In the genomic region with DNA sequence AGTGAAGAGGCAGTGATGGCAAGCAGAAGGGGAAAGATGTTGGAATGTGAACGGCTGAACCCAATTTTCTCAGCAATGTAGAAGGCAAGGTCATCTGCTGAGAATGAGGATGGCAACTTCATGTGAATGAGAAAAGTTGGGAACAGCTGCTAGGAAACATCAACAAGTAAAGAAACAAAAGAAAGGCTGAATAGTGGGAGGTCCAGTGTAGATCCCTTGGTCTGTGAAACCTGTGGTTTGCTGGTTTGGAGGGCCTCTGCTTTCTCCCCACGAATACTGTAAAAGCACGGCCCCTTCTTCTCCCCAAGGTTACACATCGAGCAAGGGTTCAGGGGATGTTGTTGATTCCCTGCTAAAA, we compare ENCODE assay signal across 31 cellular contexts. TPM values are rescaled to one million over a fixed set of nuclear protein-coding genes. Genes with fewer than 3 reads are reported as not detected.
DNase-seq lines count a peak whose midpoint lies in the region; TF ChIP-seq lines count a peak whose summit lies in the region.
"Had no signal": no experiment of that assay in that cellular context is flagged by ENCODE, and none has a peak within 500 bp of the region (broad histone marks: within the 10 kb centered on the region; RNA-seq: fewer than 3 reads in every experiment).

No MANE protein-coding gene starts in this region.

- no peak overlapping the region for H3K18ac ChIP-seq in mesendoderm (ENCODE audit: low read length)

- no peak overlapping the region for H4K8ac ChIP-seq in mesendoderm (ENCODE audit: low read depth, low read length)

- TF ChIP-seq POLR2A in transverse colon (IDR thresholded peaks at IDR 0.05), result no peak

- in situ Hi-C loops in transverse colon (cut with MboI; ENCODE audit: low pct_ligation_motif_present in 1 of 4, low pct_unique_long_range_greater_than_20kb in 1 of 4, low sequenced_read_pairs in 3 of 4), result no loop called here

- no peak for TF ChIP-seq EP300 in transverse colon (IDR thresholded peaks at IDR 0.05; ENCODE audit: low read depth)

- no peak overlapping the region for H3K23ac ChIP-seq in mesendoderm (ENCODE audit: low read length)

- no CpG with 5 or more reads among the region's 4 CpGs for WGBS in mesendoderm (ENCODE audit: extremely low coverage, insufficient coverage, low lambda C conversion rate)
- 58 to 64% methylated on average over 4 of the region's 4 CpGs for WGBS in transverse colon (ENCODE audit: low coverage in 1 of 2), 2 donors

- DNase-seq in LHCN-M2 (ENCODE audit: low read depth) (peak; percentile 78), mesendoderm (peak; percentile 55), transverse colon (no peak), glutamatergic neuron (no peak), mucosa of gallbladder (ENCODE audit: low spot score) (no peak), T1000 (lab: John Stamatoyannopoulos, UW) (no peak)
- DNase-seq: 8988T; activated CD4-positive, alpha-beta T cell treated with anti-CD3 and anti-CD28 coated beads, Interleukin-2, amount 50 U/mL, for 48 hours; activated CD4-positive, CD25-positive, alpha-beta regulatory T cell treated with anti-CD3 and anti-CD28 coated beads, Interleukin-2, amount 50 U/mL, for 72 hours; activated naive CD4-positive, alpha-beta T cell; brain microvascular endothelial cell; Calu3; CD4-positive, CD25-positive, alpha-beta regulatory T cell; cerebellar nuclear complex; DMS79; GDM1; KG1; kidney; MM.1S; NCI-H2029 treated with DMSO at 0.1 percent for 48 hours; NCI-H524 treated with DMSO at 0.1 percent for 48 hours; ovary; PC-3; T-helper 17 cell; upper lobe of left lung had no signal

- no peaks in the 10 kb centered on the region for H3K36me3 Mint-ChIP-seq in dendritic cell treated with granulocyte-macrophage colony-stimulating factor and Interleukin-4, amounts not matched to agents 40 ng/mL and 50 ng/mL, for 4 days (ENCODE audit: low read depth)
- H3K36me3 Mint-ChIP-seq in glutamatergic neuron (ENCODE audit: unreplicated experiment), result no peaks in the 10 kb centered on the region
- H3K36me3 Mint-ChIP-seq: stimulated activated memory B cell treated with anti-CD40 and anti-IgM and Interleukin-4, amounts not matched to agents 10 μg/mL and 1 μg/mL and 100 μg/mL, for 72 hours had no signal

- no peaks in the 10 kb centered on the region for H3K9me3 ChIP-seq in transverse colon
- H3K9me3 ChIP-seq: ovary, upper lobe of left lung had no signal

- H3K4me1 ChIP-seq in ACC112 (ENCODE audit: control insufficient read depth, insufficient read depth, low read length, unreplicated experiment) (peaks cover 62% of the 10 kb centered on the region), mesendoderm (ENCODE audit: control insufficient read depth, low read depth, low read length) (peaks cover 32% of the 10 kb centered on the region), transverse colon (peaks cover 0 to 3% (median under 1%) of the 10 kb centered on the region in 4 donors)

- no peak overlapping the region for H4K5ac ChIP-seq in mesendoderm (ENCODE audit: low read length)

- peak overlapping the region; percentile 38 for H3K4me3 Mint-ChIP-seq in dendritic cell treated with granulocyte-macrophage colony-stimulating factor and Interleukin-4, amounts not matched to agents 40 ng/mL and 50 ng/mL, for 4 days
- H3K4me3 Mint-ChIP-seq in glutamatergic neuron (ENCODE audit: unreplicated experiment), result no peak overlapping the region
- H3K4me3 Mint-ChIP-seq: nephron; stimulated activated memory B cell treated with anti-CD40 and anti-IgM and Interleukin-4, amounts not matched to agents 10 μg/mL and 1 μg/mL and 100 μg/mL, for 72 hours; T-helper 17 cell had no signal

- H3K4me2 ChIP-seq in mesendoderm (ENCODE audit: low read length), result no peak overlapping the region

- H3K36me3 ChIP-seq in ACC112 (ENCODE audit: insufficient read depth, low read length) (no peaks in the 10 kb centered on the region), mesendoderm (ENCODE audit: control insufficient read depth, insufficient read depth, low read length) (no peaks in the 10 kb centered on the region), transverse colon (no peaks in the 10 kb centered on the region)
- H3K36me3 ChIP-seq: brain microvascular endothelial cell, ovary, upper lobe of left lung had no signal

- no peaks in the 10 kb centered on the region for H3K27me3 ChIP-seq in ACC112 (ENCODE audit: insufficient read depth, low read length)
- no peaks in the 10 kb centered on the region for H3K27me3 ChIP-seq in mesendoderm (ENCODE audit: insufficient read depth, low read length, poor library complexity)
- H3K27me3 ChIP-seq in transverse colon, result no peaks in the 10 kb centered on the region
- H3K27me3 ChIP-seq: brain microvascular endothelial cell, ovary, upper lobe of left lung had no signal

- TF ChIP-seq CTCF in transverse colon (IDR thresholded peaks at IDR 0.05) (no peak), glutamatergic neuron (IDR thresholded peaks at IDR 0.05; ENCODE audit: partially characterized antibody, unreplicated experiment) (no peak)

- peak overlapping the region; percentile 37 for H2BK5ac ChIP-seq in mesendoderm (ENCODE audit: low read length)

- peak overlapping the region; percentile 81 for H2AFZ ChIP-seq in ACC112 (ENCODE audit: low read length, unreplicated experiment)

- peak overlapping the region; percentile 8 for H3K9ac ChIP-seq in mesendoderm (ENCODE audit: low read length)

- peaks cover 19% of the 10 kb centered on the region for H3K79me2 ChIP-seq in ACC112 (ENCODE audit: control insufficient read depth, insufficient read depth, low read length, unreplicated experiment)
- H3K79me2 ChIP-seq in mesendoderm (ENCODE audit: control insufficient read depth, insufficient read depth, low read length), result no peaks in the 10 kb centered on the region

- H3K27ac Mint-ChIP-seq in dendritic cell treated with granulocyte-macrophage colony-stimulating factor and Interleukin-4, amounts not matched to agents 40 ng/mL and 50 ng/mL, for 4 days, result peak overlapping the region; percentile 23
- no peak overlapping the region for H3K27ac Mint-ChIP-seq in glutamatergic neuron (ENCODE audit: unreplicated experiment)
- H3K27ac Mint-ChIP-seq: stimulated activated memory B cell treated with anti-CD40 and anti-IgM and Interleukin-4, amounts not matched to agents 10 μg/mL and 1 μg/mL and 100 μg/mL, for 72 hours; T-helper 17 cell had no signal

- H2BK120ac ChIP-seq in mesendoderm (ENCODE audit: low read depth, low read length), result no peak overlapping the region

- H3K27ac ChIP-seq in ACC112 (ENCODE audit: low read depth, low read length) (0 out of 2 replicates have a peak overlapping the region, but pooled peaks have one; percentile 35), mesendoderm (ENCODE audit: low read depth, low read length) (no peak overlapping the region), transverse colon (no peak overlapping the region)
- H3K27ac ChIP-seq: brain microvascular endothelial cell, ovary, upper lobe of left lung had no signal

- H3K4me3 ChIP-seq in ACC112 (ENCODE audit: low read depth, low read length) (0 out of 2 replicates have a peak overlapping the region, but pooled peaks have one; percentile 64), mesendoderm (ENCODE audit: low read length) (no peak overlapping the region), transverse colon (no peak overlapping the region)
- H3K4me3 ChIP-seq: ovary, skin epidermis, upper lobe of left lung had no signal

- intact Hi-C loops in dendritic cell treated with granulocyte-macrophage colony-stimulating factor and Interleukin-4, amounts not matched to agents 40 ng/mL and 50 ng/mL, for 4 days (cut with micrococcal nuclease), result no loop called here
- intact Hi-C loops in transverse colon (cut with DNase I; ENCODE audit: low total_unique reads), result loop anchor here (5.0 kb wide), 1 partner anchor 1188 kb away; no protein-coding TSS in a partner anchor

- peak overlapping the region; percentile 71 for H2AK5ac ChIP-seq in mesendoderm (ENCODE audit: low read length)

- H3K79me1 ChIP-seq in mesendoderm (ENCODE audit: low read length), result no peaks in the 10 kb centered on the region

- H3K4ac ChIP-seq in mesendoderm (ENCODE audit: low read depth, low read length), result no peak overlapping the region

- H3K27me3 Mint-ChIP-seq in dendritic cell treated with granulocyte-macrophage colony-stimulating factor and Interleukin-4, amounts not matched to agents 40 ng/mL and 50 ng/mL, for 4 days, result no peaks in the 10 kb centered on the region
- peaks cover 3% of the 10 kb centered on the region for H3K27me3 Mint-ChIP-seq in glutamatergic neuron (ENCODE audit: unreplicated experiment)
- H3K27me3 Mint-ChIP-seq: CD4-positive, CD25-positive, alpha-beta regulatory T cell; T-helper 17 cell had no signal

- H3K56ac ChIP-seq in mesendoderm (ENCODE audit: low read length), result peak overlapping the region; percentile 57

- no peak overlapping the region for H2BK15ac ChIP-seq in mesendoderm (replicated peaks; ENCODE audit: low read depth)

- peaks cover 18% of the 10 kb centered on the region for H3K4me1 Mint-ChIP-seq in dendritic cell treated with granulocyte-macrophage colony-stimulating factor and Interleukin-4, amounts not matched to agents 40 ng/mL and 50 ng/mL, for 4 days (ENCODE audit: low read depth)
- H3K4me1 Mint-ChIP-seq in glutamatergic neuron (ENCODE audit: low read depth, unreplicated experiment), result peaks cover 43% of the 10 kb centered on the region
- H3K4me1 Mint-ChIP-seq: stimulated activated memory B cell treated with anti-CD40 and anti-IgM and Interleukin-4, amounts not matched to agents 10 μg/mL and 1 μg/mL and 100 μg/mL, for 72 hours had no signal

- no peaks in the 10 kb centered on the region for H3K9me3 Mint-ChIP-seq in dendritic cell treated with granulocyte-macrophage colony-stimulating factor and Interleukin-4, amounts not matched to agents 40 ng/mL and 50 ng/mL, for 4 days
- peaks cover 4% of the 10 kb centered on the region for H3K9me3 Mint-ChIP-seq in glutamatergic neuron (ENCODE audit: unreplicated experiment)
- H3K9me3 Mint-ChIP-seq: nephron; stimulated activated memory B cell treated with anti-CD40 and anti-IgM and Interleukin-4, amounts not matched to agents 10 μg/mL and 1 μg/mL and 100 μg/mL, for 72 hours had no signal

RNA-seq across cellular contexts. Expression of a gene that starts 27.3 kb away (rescaled TPM):
- total RNA-seq in LHCN-M2 (2014; rRNA removed) (1.9 and 2.7 TPM in 2 replicates), transverse colon (1 to 10 TPM in 1 of 4 donors, under 1 TPM in 1, not detected in 2; 0.14 to 1.4 TPM), glutamatergic neuron (ENCODE audit: unreplicated experiment) (26.1 TPM), mucosa of gallbladder (0.09 TPM)
- 17.2 TPM for polyA plus RNA-seq in LHCN-M2 (2012)
- 0.93 TPM for polyA plus RNA-seq in mesendoderm (2013, experiment 1 of 2)
- polyA plus RNA-seq in mesendoderm (2013, experiment 2 of 2), result 0.80 TPM
- total RNA-seq: CD4-positive, CD25-positive, alpha-beta regulatory T cell; kidney; liver; T-helper 17 cell had no signal
- polyA plus RNA-seq: CD4-positive, CD25-positive, alpha-beta regulatory T cell; liver had no signal

Comparison
In these comparisons a context has a peak if more than half of its experiments do, and no peak if none do; other contexts are left out.
1. DNase-seq: peak in LHCN-M2 (single experiment) and mesendoderm (single experiment); none in transverse colon (single experiment), glutamatergic neuron (single experiment), mucosa of gallbladder (single experiment) and T1000 (single experiment).